ENCODE assay signal across 24 cellular contexts in genomic region chr7:43880596-43880995, GRCh38. TPM values are rescaled to one million over a fixed set of nuclear protein-coding genes. Genes with fewer than 3 reads are reported as not detected.
DNase-seq lines count a peak whose midpoint lies in the region; ATAC-seq and TF ChIP-seq lines count a peak whose summit lies in the region.
"Had no signal": no experiment of that assay in that cellular context is flagged by ENCODE, and none has a peak within 500 bp of the region (broad histone marks: within the 10 kb centered on the region; RNA-seq: fewer than 3 reads in every experiment).

No MANE protein-coding gene starts in this region.

- peaks cover 34% of the 10 kb centered on the region for H3K36me3 Mint-ChIP-seq in activated T-helper 1 cell treated with anti-CD3 and anti-CD28 coated beads, Interleukin-12 subunit alpha, Interleukin-12 subunit beta, Interleukin-2, Interleukin-4 antibody, amounts not matched to agents 30 ng/mL and 10 ng/mL and 1 ng/mL, durations not matched to agents 14 hours and 24 hours and 36 hours (ENCODE audit: low read depth)

- CTCF ChIA-PET in AG04450 (lab: Charles Lee) = interaction anchor here (0.6 kb wide), 1 partner anchor 940 kb away, joined by 3 read pairs; no protein-coding TSS in a partner anchor

- in situ Hi-C loops in brain microvascular endothelial cell (cut with HindIII; ENCODE audit: low pct_ligation_motif_present, low sequenced_read_pairs) = no loop called here

- DNase-seq in AG04450 (ENCODE audit: low read depth, low spot score) (no peak), brain microvascular endothelial cell (peak; percentile 18), kidney tubule cell (ENCODE audit: low spot score) (peak; percentile 22), NCI-H82 (lab: John Stamatoyannopoulos, UW) (no peak)
- DNase-seq in activated T-helper 1 cell treated with anti-CD3 and anti-CD28 coated beads, Interleukin-12 subunit alpha, Interleukin-12 subunit beta, Interleukin-2, Interleukin-4 antibody, amounts not matched to agents 30 ng/mL and 10 ng/mL and 1 ng/mL, durations not matched to agents 14 hours and 24 hours and 36 hours (ENCODE audit: low spot score) = no peak
- DNase-seq in stimulated activated naive CD8-positive, alpha-beta T cell treated with anti-CD3 and anti-CD28 coated beads, Interleukin-15, amount 100 ng/mL, for 72 hours = no peak
- DNase-seq: activated CD4-positive, CD25-positive, alpha-beta regulatory T cell; activated CD8-positive, alpha-beta T cell treated with anti-CD3 and anti-CD28 coated beads for 36 hours; activated naive CD4-positive, alpha-beta T cell treated with anti-CD3 and anti-CD28 coated beads for 36 hours; Calu3; cerebellar nuclear complex; effector CD8-positive, alpha-beta T cell; H7; KBM-7; NCI-H2171; NCI-H526 treated with DMSO at 0.1 percent for 48 hours; nephron progenitor cell; posterior cingulate gyrus; SK-N-SH had no signal

- H3K36me3 ChIP-seq in HUES64 (ENCODE audit: insufficient read depth, low read length) (peaks cover 42% of the 10 kb centered on the region), brain microvascular endothelial cell (replicated peaks) (peaks cover 33% of the 10 kb centered on the region)

- no peaks in the 10 kb centered on the region for H3K27me3 Mint-ChIP-seq in activated T-helper 1 cell treated with anti-CD3 and anti-CD28 coated beads, Interleukin-12 subunit alpha, Interleukin-12 subunit beta, Interleukin-2, Interleukin-4 antibody, amounts not matched to agents 30 ng/mL and 10 ng/mL and 1 ng/mL, durations not matched to agents 14 hours and 24 hours and 36 hours (ENCODE audit: insufficient read depth)
- H3K27me3 Mint-ChIP-seq in stimulated activated naive CD8-positive, alpha-beta T cell treated with anti-CD3 and anti-CD28 coated beads, Interleukin-15, amount 100 ng/mL, for 72 hours = no peaks in the 10 kb centered on the region
- H3K27me3 Mint-ChIP-seq: activated CD8-positive, alpha-beta T cell treated with anti-CD3 and anti-CD28 coated beads for 36 hours had no signal

- no peak overlapping the region for H3K4me3 ChIP-seq in AG04450 (ENCODE audit: low read depth, low read length)
- H3K4me3 ChIP-seq in HUES64 (ENCODE audit: low read length) = no peak overlapping the region
- H3K4me3 ChIP-seq in brain microvascular endothelial cell (ENCODE audit: low read depth, low read length) = no peak overlapping the region
- H3K4me3 ChIP-seq: A549, esophagus muscularis mucosa had no signal

- POLR2A ChIA-PET in AG04450 (lab: Yijun Ruan, JAX) = no interaction called here

- H3K9me3 ChIP-seq in AG04450 (ENCODE audit: control insufficient read depth, insufficient read depth, low read length) (no peaks in the 10 kb centered on the region; the same call in 1 of the 2 replicates), HUES64 (ENCODE audit: insufficient read depth, low read depth, low read length) (no peaks in the 10 kb centered on the region)
- H3K9me3 ChIP-seq: A549, esophagus muscularis mucosa, SK-N-SH had no signal

- H3K27me3 ChIP-seq in AG04450 (ENCODE audit: control insufficient read depth, insufficient read depth, low read length) (no peaks in the 10 kb centered on the region), HUES64 (ENCODE audit: insufficient read depth, low read length) (no peaks in the 10 kb centered on the region), brain microvascular endothelial cell (replicated peaks) (no peaks in the 10 kb centered on the region)
- H3K27me3 ChIP-seq: esophagus muscularis mucosa had no signal

- H3K27ac ChIP-seq in AG04450 (ENCODE audit: low read depth, low read length) = peak overlapping the region; percentile 78
- 0 out of 2 replicates have a peak overlapping the region, but pooled peaks have one; percentile 15 for H3K27ac ChIP-seq in HUES64 (ENCODE audit: low read depth, low read length)
- H3K27ac ChIP-seq in brain microvascular endothelial cell = no peak overlapping the region
- H3K27ac ChIP-seq: A549, RWPE1 had no signal

- WGBS in HUES64 = 73% methylated on average over 5 of the region's 5 CpGs

- no peak for ATAC-seq in GM21526 (IDR thresholded peaks at IDR 0.05; ENCODE audit: low FRiP score, unreplicated experiment)
- ATAC-seq in stimulated activated naive CD8-positive, alpha-beta T cell treated with anti-CD3 and anti-CD28 coated beads, Interleukin-15, amount 100 ng/mL, for 72 hours = no peak
- ATAC-seq: A549; activated CD8-positive, alpha-beta T cell treated with anti-CD3 and anti-CD28 coated beads for 36 hours had no signal

- no peak overlapping the region for H3K4me3 Mint-ChIP-seq in activated T-helper 1 cell treated with anti-CD3 and anti-CD28 coated beads, Interleukin-12 subunit alpha, Interleukin-12 subunit beta, Interleukin-2, Interleukin-4 antibody, amounts not matched to agents 30 ng/mL and 10 ng/mL and 1 ng/mL, durations not matched to agents 14 hours and 24 hours and 36 hours
- H3K4me3 Mint-ChIP-seq in stimulated activated naive CD8-positive, alpha-beta T cell treated with anti-CD3 and anti-CD28 coated beads, Interleukin-15, amount 100 ng/mL, for 72 hours = no peak overlapping the region
- H3K4me3 Mint-ChIP-seq: activated CD8-positive, alpha-beta T cell treated with anti-CD3 and anti-CD28 coated beads for 36 hours; activated naive CD4-positive, alpha-beta T cell treated with anti-CD3 and anti-CD28 coated beads for 36 hours; nephron progenitor cell had no signal

- H3K9ac ChIP-seq in HUES64 (ENCODE audit: low read depth, low read length) = no peak overlapping the region
- H3K9ac ChIP-seq: SK-N-SH had no signal

- no peaks in the 10 kb centered on the region for H3K9me3 Mint-ChIP-seq in activated T-helper 1 cell treated with anti-CD3 and anti-CD28 coated beads, Interleukin-12 subunit alpha, Interleukin-12 subunit beta, Interleukin-2, Interleukin-4 antibody, amounts not matched to agents 30 ng/mL and 10 ng/mL and 1 ng/mL, durations not matched to agents 14 hours and 24 hours and 36 hours
- H3K9me3 Mint-ChIP-seq in stimulated activated naive CD8-positive, alpha-beta T cell treated with anti-CD3 and anti-CD28 coated beads, Interleukin-15, amount 100 ng/mL, for 72 hours = no peaks in the 10 kb centered on the region
- H3K9me3 Mint-ChIP-seq: activated CD8-positive, alpha-beta T cell treated with anti-CD3 and anti-CD28 coated beads for 36 hours; activated naive CD4-positive, alpha-beta T cell treated with anti-CD3 and anti-CD28 coated beads for 36 hours; nephron progenitor cell had no signal

- intact Hi-C loops in activated T-helper 1 cell treated with anti-CD3 and anti-CD28 coated beads, Interleukin-12 subunit alpha, Interleukin-12 subunit beta, Interleukin-2, Interleukin-4 antibody, amounts not matched to agents 30 ng/mL and 10 ng/mL and 1 ng/mL, durations not matched to agents 14 hours and 24 hours and 36 hours (cut with micrococcal nuclease) = no loop called here

- no peaks in the 10 kb centered on the region for H3K4me1 Mint-ChIP-seq in activated T-helper 1 cell treated with anti-CD3 and anti-CD28 coated beads, Interleukin-12 subunit alpha, Interleukin-12 subunit beta, Interleukin-2, Interleukin-4 antibody, amounts not matched to agents 30 ng/mL and 10 ng/mL and 1 ng/mL, durations not matched to agents 14 hours and 24 hours and 36 hours (ENCODE audit: low read depth)
- H3K4me1 Mint-ChIP-seq in stimulated activated naive CD8-positive, alpha-beta T cell treated with anti-CD3 and anti-CD28 coated beads, Interleukin-15, amount 100 ng/mL, for 72 hours = no peaks in the 10 kb centered on the region
- H3K4me1 Mint-ChIP-seq: nephron progenitor cell had no signal

- TF ChIP-seq CTCF in AG04450 (IDR thresholded peaks at IDR 0.05; ENCODE audit: low read depth, low read length) (no peak), brain microvascular endothelial cell (IDR thresholded peaks at IDR 0.05; ENCODE audit: low read depth, low read length, missing control alignments) (no peak)

- H3K27ac Mint-ChIP-seq in activated T-helper 1 cell treated with anti-CD3 and anti-CD28 coated beads, Interleukin-12 subunit alpha, Interleukin-12 subunit beta, Interleukin-2, Interleukin-4 antibody, amounts not matched to agents 30 ng/mL and 10 ng/mL and 1 ng/mL, durations not matched to agents 14 hours and 24 hours and 36 hours = no peak overlapping the region
- no peak overlapping the region for H3K27ac Mint-ChIP-seq in stimulated activated naive CD8-positive, alpha-beta T cell treated with anti-CD3 and anti-CD28 coated beads, Interleukin-15, amount 100 ng/mL, for 72 hours
- H3K27ac Mint-ChIP-seq: activated CD8-positive, alpha-beta T cell treated with anti-CD3 and anti-CD28 coated beads for 36 hours; activated naive CD4-positive, alpha-beta T cell treated with anti-CD3 and anti-CD28 coated beads for 36 hours; nephron progenitor cell had no signal

- H3K4me1 ChIP-seq in HUES64 (ENCODE audit: insufficient read depth, low read length) = peaks cover 4% of the 10 kb centered on the region

RNA-seq across cellular contexts. Expression of gene MRPS24, which starts 11.3 kb away (rescaled TPM):
- polyA plus RNA-seq in AG04450 (2011; rRNA removed) = 134 and 184 TPM in 2 replicates
- 70.9 and 92.3 TPM in 2 replicates for polyA minus RNA-seq in AG04450 (2011; rRNA and poly(A)+ RNA removed)
- 105 TPM for polyA plus RNA-seq in HUES64 (2013, experiment 1 of 2)
- 104 TPM for polyA plus RNA-seq in HUES64 (2013, experiment 2 of 2)
- total RNA-seq in activated T-helper 1 cell treated with anti-CD3 and anti-CD28 coated beads, Interleukin-12 subunit alpha, Interleukin-12 subunit beta, Interleukin-2, Interleukin-4 antibody, amounts not matched to agents 30 ng/mL and 10 ng/mL and 1 ng/mL, durations not matched to agents 14 hours and 24 hours and 36 hours = 118 and 125 TPM in 2 replicates

RNA-seq across cellular contexts. Expression of gene URGCP, which starts 25.8 kb away (rescaled TPM):
- polyA plus RNA-seq in AG04450 (2011; rRNA removed) = 23.1 and 25.5 TPM in 2 replicates
- 22.7 and 33.9 TPM in 2 replicates for polyA minus RNA-seq in AG04450 (2011; rRNA and poly(A)+ RNA removed)
- polyA plus RNA-seq in HUES64 (2013, experiment 1 of 2) = 7.3 TPM
- polyA plus RNA-seq in HUES64 (2013, experiment 2 of 2) = 7.2 TPM
- total RNA-seq in activated T-helper 1 cell treated with anti-CD3 and anti-CD28 coated beads, Interleukin-12 subunit alpha, Interleukin-12 subunit beta, Interleukin-2, Interleukin-4 antibody, amounts not matched to agents 30 ng/mL and 10 ng/mL and 1 ng/mL, durations not matched to agents 14 hours and 24 hours and 36 hours = 32.2 and 34.4 TPM in 2 replicates

RNA-seq across cellular contexts. Expression of gene UBE2D4, which starts 45.6 kb away (rescaled TPM):
- 18.6 and 18.8 TPM in 2 replicates for polyA plus RNA-seq in AG04450 (2011; rRNA removed)
- 23.1 and 26.8 TPM in 2 replicates for polyA minus RNA-seq in AG04450 (2011; rRNA and poly(A)+ RNA removed)
- 4.6 TPM for polyA plus RNA-seq in HUES64 (2013, experiment 1 of 2)
- 5.6 TPM for polyA plus RNA-seq in HUES64 (2013, experiment 2 of 2)
- 15.3 and 17.7 TPM in 2 replicates for total RNA-seq in activated T-helper 1 cell treated with anti-CD3 and anti-CD28 coated beads, Interleukin-12 subunit alpha, Interleukin-12 subunit beta, Interleukin-2, Interleukin-4 antibody, amounts not matched to agents 30 ng/mL and 10 ng/mL and 1 ng/mL, durations not matched to agents 14 hours and 24 hours and 36 hours

Comparison
In these comparisons a context has a peak if more than half of its experiments do, and no peak if none do; other contexts are left out.
1. DNase-seq: peak in brain microvascular endothelial cell (single experiment) and kidney tubule cell (single experiment); none in AG04450 (single experiment), activated T-helper 1 cell treated with anti-CD3 and anti-CD28 coated beads, Interleukin-12 subunit alpha, Interleukin-12 subunit beta, Interleukin-2, Interleukin-4 antibody, amounts not matched to agents 30 ng/mL and 10 ng/mL and 1 ng/mL, durations not matched to agents 14 hours and 24 hours and 36 hours (single experiment), NCI-H82 (single experiment) and stimulated activated naive CD8-positive, alpha-beta T cell treated with anti-CD3 and anti-CD28 coated beads, Interleukin-15, amount 100 ng/mL, for 72 hours (0 of 2).